8 cellular contexts compared by ENCODE assay signal in genomic region chr3:52054689-52055511, GRCh38. TPM values are rescaled to one million over a fixed set of nuclear protein-coding genes. Genes with fewer than 3 reads are reported as not detected.
A peak's percentile ranks its signal among the peaks of the same experiment; 100 is the strongest.
DNase-seq lines count a peak whose midpoint lies in the region; ATAC-seq, FAIRE-seq and TF ChIP-seq lines count a peak whose summit lies in the region.

No MANE protein-coding gene starts in this region.

- H3K4me3 ChIP-seq in Peyer's patch = peak overlapping the region; percentile 72 to 88 (median 81)
- H3K4me3 ChIP-seq in bronchial epithelial cell (ENCODE audit: low read depth, low read length) = peak overlapping the region; percentile 90
- peak overlapping the region; percentile 72 to 81 for H3K4me3 ChIP-seq in tibial artery

- no peak for FAIRE-seq in bronchial epithelial cell (lab: Jason Lieb, UNC)

- no peaks in the 10 kb centered on the region for H3K27me3 ChIP-seq in Peyer's patch
- H3K27me3 ChIP-seq in bronchial epithelial cell (ENCODE audit: control insufficient read depth, insufficient read depth, low read length) = no peaks in the 10 kb centered on the region
- H3K27me3 ChIP-seq in tibial artery = no peaks in the 10 kb centered on the region

- ATAC-seq in GM18868 (IDR thresholded peaks at IDR 0.05; ENCODE audit: unreplicated experiment) = no peak
- ATAC-seq in HG03521 (IDR thresholded peaks at IDR 0.05; ENCODE audit: unreplicated experiment) = no peak

- H3K36me3 Mint-ChIP-seq in mesothelial cell of epicardium = peaks cover 8% of the 10 kb centered on the region

- DNase-seq in Peyer's patch (peak in 2 of 3 donors; percentile 29 to 50), bronchial epithelial cell (ENCODE audit: low read depth) (no peak), mesothelial cell of epicardium (ENCODE audit: low spot score in 2 of 2, unreplicated experiment in 2 of 2) (no peak), tibial artery (no peak), NCI-H524 (lab: John Stamatoyannopoulos, UW) (no peak)

- H3K9me3 Mint-ChIP-seq in mesothelial cell of epicardium = no peaks in the 10 kb centered on the region

- peak overlapping the region; percentile 86 for H3K9ac ChIP-seq in ES-I3 (ENCODE audit: low read depth, low read length)

- no peaks in the 10 kb centered on the region for H3K27me3 Mint-ChIP-seq in mesothelial cell of epicardium (ENCODE audit: low read depth)

- TF ChIP-seq POLR2A in Peyer's patch (IDR thresholded peaks at IDR 0.05) = no peak

- TF ChIP-seq CTCF in Peyer's patch (IDR thresholded peaks at IDR 0.05) (peak in 1 of 6 experiments; percentile 10), bronchial epithelial cell (IDR thresholded peaks at IDR 0.05; ENCODE audit: insufficient read depth, low read length, severe bottlenecking) (peak; percentile 46), mesothelial cell of epicardium (IDR thresholded peaks at IDR 0.05; ENCODE audit: unreplicated experiment) (peak; percentile 24), tibial artery (IDR thresholded peaks at IDR 0.05) (peak in 1 of 2 experiments; percentile 16)

- H3K9me3 ChIP-seq in ES-I3 (ENCODE audit: control insufficient read depth, insufficient read depth, low read length) (no peaks in the 10 kb centered on the region), Peyer's patch (no peaks in the 10 kb centered on the region), tibial artery (no peaks in the 10 kb centered on the region)

- intact Hi-C loops in tibial artery (cut with DNase I; ENCODE audit: low total_unique reads) = loop anchor here (2.0 to 5.0 kb wide), 5 partner anchors 36 to 113 kb away; partner anchors contain the start of genes PARP3 and RRP9

- H3K4me1 ChIP-seq in ES-I3 (ENCODE audit: insufficient read depth, low read length) (peaks cover 16% of the 10 kb centered on the region), Peyer's patch (peaks cover 3 to 49% (median 39%) of the 10 kb centered on the region in 4 donors), tibial artery (peaks cover 5 to 61% (median 50%) of the 10 kb centered on the region in 4 donors)

- H3K4me3 Mint-ChIP-seq in mesothelial cell of epicardium = peak overlapping the region; percentile 88

- peak overlapping the region; percentile 51 to 85 (median 80) for H3K27ac ChIP-seq in Peyer's patch
- H3K27ac ChIP-seq in tibial artery = peak overlapping the region; percentile 81 to 95

- H3K36me3 ChIP-seq in ES-I3 (ENCODE audit: insufficient read depth, low read length) = peaks cover 6% of the 10 kb centered on the region
- peaks cover 0 to 22% (median 0%) of the 10 kb centered on the region in 3 donors for H3K36me3 ChIP-seq in Peyer's patch
- H3K36me3 ChIP-seq in bronchial epithelial cell (ENCODE audit: control insufficient read depth, insufficient read depth, low read length) = peaks cover 38% of the 10 kb centered on the region
- peaks cover 26 to 41% (median 26%) of the 10 kb centered on the region in 3 donors for H3K36me3 ChIP-seq in tibial artery

- H3K27ac Mint-ChIP-seq in mesothelial cell of epicardium = peak overlapping the region; percentile 88

- H3K4me1 Mint-ChIP-seq in mesothelial cell of epicardium = peaks cover 42% of the 10 kb centered on the region

RNA-seq across cellular contexts. Expression of gene DUSP7, which starts 1.5 kb away (rescaled TPM):
- total RNA-seq in Peyer's patch = 1 to 10 TPM; 3.3 to 7.1 (median 6.0) TPM
- total RNA-seq in bronchial epithelial cell = 38.2 and 42.4 TPM in 2 replicates
- 32.0 to 34.6 TPM (median 32.2 TPM) in 3 replicates for total RNA-seq in mesothelial cell of epicardium

RNA-seq across cellular contexts. Expression of gene RPL29, which starts 59.2 kb away (rescaled TPM):
- total RNA-seq in Peyer's patch (100 to 1,000 TPM; 643 to 841 (median 711) TPM), bronchial epithelial cell (1,196 and 1,940 TPM in 2 replicates), mesothelial cell of epicardium (1,237 to 1,322 TPM (median 1,301 TPM) in 3 replicates)

Comparison
In these comparisons a context has a peak if more than half of its experiments do, and no peak if none do; other contexts are left out.
1. DNase-seq: peak in Peyer's patch (2 of 3); none in bronchial epithelial cell (single experiment), mesothelial cell of epicardium (0 of 2), tibial artery (0 of 2) and NCI-H524 (0 of 2).
2. Peak in every context shown above with its lines, with median percentiles within 50 percentile points of each other: H3K4me3 ChIP-seq.